Comparison of ENCODE assay signal across 25 cellular contexts in genomic region chr11:72649215-72649976, GRCh38.
"Had no signal": no experiment of that assay in that cellular context is flagged by ENCODE, and none has a peak within 500 bp of the region (broad histone marks: within the 10 kb centered on the region; RNA-seq: fewer than 3 reads in every experiment).

No MANE protein-coding gene starts in this region.

- ATAC-seq: activated CD8-positive, alpha-beta T cell treated with anti-CD3 and anti-CD28 coated beads for 36 hours; activated T-cell treated with anti-CD3 and anti-CD28 coated beads, Interleukin-2, amount 50 U/mL, for 72 hours; activated T-helper 17 cell treated with anti-CD3 and anti-CD28 coated beads, Interleukin-2, amount 50 U/mL, for 72 hours had no signal

- H3K27ac ChIP-seq: ascending aorta, cardiac muscle cell, KMS-11, PC-9 had no signal

- DNase-seq: activated CD4-positive, alpha-beta T cell treated with anti-CD3 and anti-CD28 coated beads, Interleukin-2, amount 10 ng/mL, durations not matched to agents 24 days and 14 days; activated CD4-positive, alpha-beta T cell treated with anti-CD3 and anti-CD28 coated beads, Interleukin-2, amount 50 U/mL, for 4 hours; activated CD8-positive, alpha-beta T cell treated with anti-CD3 and anti-CD28 coated beads for 36 hours; activated effector memory CD4-positive, alpha-beta T cell treated with anti-CD3 and anti-CD28 coated beads, Interleukin-2, amount 50 U/mL, for 16 hours; activated naive CD4-positive, alpha-beta T cell; activated naive CD4-positive, alpha-beta T cell treated with anti-CD3 and anti-CD28 coated beads, Interleukin-2, amount 50 U/mL, for 16 hours; activated naive CD8-positive, alpha-beta T cell treated with anti-CD3 and anti-CD28 coated beads for 36 hours; activated T-cell treated with anti-CD3 and anti-CD28 coated beads, Interleukin-2, amount 50 U/mL, for 1 hour; activated T-cell treated with anti-CD3 and anti-CD28 coated beads, Interleukin-2, amount 50 U/mL, for 72 hours; amniotic stem cell; NCI-H1105; NCI-H1417 treated with DMSO at 0.1 percent for 48 hours; NCI-H187 treated with DMSO at 0.1 percent for 48 hours; NCI-H2081 treated with DMSO at 0.1 percent for 48 hours; NCI-H226; NCI-H446 treated with DMSO at 0.1 percent for 48 hours; NCI-H524; NCI-H69; PC-9; Right ventricle myocardium superior; T1000 had no signal
